Comparison of ENCODE assay signal across 8 cellular contexts in the genomic region with DNA sequence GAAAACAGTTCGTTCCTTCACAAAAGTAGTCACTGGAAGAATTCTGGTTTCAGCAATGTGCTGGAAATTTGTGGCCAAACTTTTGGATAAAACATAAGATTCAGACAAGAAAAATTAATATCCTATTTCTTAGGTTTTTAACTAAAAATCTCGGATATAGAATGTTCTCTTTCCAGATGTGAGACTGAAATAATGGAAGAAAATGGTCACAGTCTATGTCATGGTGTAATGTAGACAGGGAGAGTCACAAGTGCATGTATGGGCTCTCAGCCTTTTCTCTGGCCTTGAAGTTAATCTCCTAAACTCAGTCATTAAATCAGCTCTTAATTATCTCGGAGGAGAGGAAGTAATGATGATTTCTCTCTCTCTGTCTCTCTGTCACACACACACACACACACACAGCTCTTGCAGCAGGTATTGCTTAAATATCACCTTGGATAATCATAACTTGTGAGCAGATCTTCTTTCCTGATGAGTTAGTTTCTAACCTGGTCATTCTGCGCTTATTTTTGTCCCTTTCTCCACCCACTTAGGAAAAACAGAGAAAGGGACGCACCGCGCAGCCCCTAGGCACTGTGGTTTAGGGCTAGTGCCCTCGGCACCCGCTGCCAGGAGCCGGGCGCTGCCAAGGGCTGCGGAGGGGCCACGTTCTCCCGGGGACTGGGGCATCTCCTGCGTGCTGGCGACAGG. TPM values are rescaled to one million over a fixed set of nuclear protein-coding genes. Genes with fewer than 3 reads are reported as not detected.
DNase-seq lines count a peak whose midpoint lies in the region; ATAC-seq and TF ChIP-seq lines count a peak whose summit lies in the region.

No MANE protein-coding gene starts in this region.

- H3K4me2 ChIP-seq in PC-9, result peak overlapping the region; percentile 86

- DNase-seq in PC-9 (peak in 1 of 2 experiments; percentile 36), epithelial cell of esophagus (ENCODE audit: low read depth) (peak; percentile 50), NCI-H446 (lab: John Stamatoyannopoulos, UW) (no peak), HUDEP-2 (lab: John Stamatoyannopoulos, UW; ENCODE audit: unreplicated experiment in 76 of 76) (no peak), NCI-H2171 (lab: John Stamatoyannopoulos, UW) (no peak)

- BruUV-seq in PC-9 (replicated peaks; lab: Mats Ljungman, UMichigan), result TSS peak; percentile 59

- intact Hi-C loops in PC-9 (cut with micrococcal nuclease; ENCODE audit: unreplicated experiment), result loop anchor here (1.0 to 5.0 kb wide), 5 partner anchors 40 to 374 kb away; a partner anchor contains a TSS

- ATAC-seq in GM21717 (IDR thresholded peaks at IDR 0.05; ENCODE audit: unreplicated experiment), result peak; percentile 3
- no peak for ATAC-seq in HG03520 (IDR thresholded peaks at IDR 0.05; ENCODE audit: unreplicated experiment)

- H3K4me1 Mint-ChIP-seq in nephron, result peaks cover 9% of the 10 kb centered on the region

- H2AFZ ChIP-seq in PC-9, result peak overlapping the region; percentile 76

- no peaks in the 10 kb centered on the region for H3K36me3 Mint-ChIP-seq in nephron (ENCODE audit: low read depth)

- peaks cover 13% of the 10 kb centered on the region for H3K36me3 ChIP-seq in PC-9 (ENCODE audit: low read depth)

- peaks cover 67% of the 10 kb centered on the region for H3K27me3 Mint-ChIP-seq in nephron (ENCODE audit: low read depth)

- no peaks in the 10 kb centered on the region for H3K9me2 ChIP-seq in PC-9 (ENCODE audit: insufficient read depth)

- peak overlapping the region in 2 of 3 experiments; percentile 7 to 38 for H3K27ac Mint-ChIP-seq in nephron

- no peaks in the 10 kb centered on the region for H3K27me3 ChIP-seq in PC-9 (ENCODE audit: insufficient read depth, low read depth)

- peaks cover 43% of the 10 kb centered on the region for H3K79me2 ChIP-seq in PC-9 (ENCODE audit: low read depth)

- TF ChIP-seq CTCF in PC-9 (conservative IDR thresholded peaks at IDR 0.05) (no peak), epithelial cell of esophagus (IDR thresholded peaks at IDR 0.05; ENCODE audit: insufficient read depth, low read depth, low read length, missing control alignments) (no peak), nephron (IDR thresholded peaks at IDR 0.05; ENCODE audit: unreplicated experiment in 3 of 3) (no peak)

- no peaks in the 10 kb centered on the region for H4K20me1 ChIP-seq in PC-9 (ENCODE audit: insufficient read depth)

- H3K4me1 ChIP-seq in PC-9 (replicated peaks; ENCODE audit: insufficient read depth), result peaks cover 73% of the 10 kb centered on the region

- peaks cover 15% of the 10 kb centered on the region for H3K9me3 Mint-ChIP-seq in nephron

- peak overlapping the region; percentile 91 for H3K4me3 ChIP-seq in PC-9
- peak overlapping the region; percentile 85 for H3K4me3 ChIP-seq in epithelial cell of esophagus (ENCODE audit: low read length)

- 0 out of 2 replicates have a peak, but pooled peaks cover 6% of the 10 kb centered on the region for H3K9me3 ChIP-seq in PC-9 (ENCODE audit: insufficient read depth, low read depth)

- CTCF ChIA-PET in PC-9 (lab: Charles Lee), result interaction anchor here (1.0 kb wide), 1 partner anchor 40 kb away, joined by 4 read pairs; no protein-coding TSS in a partner anchor

- POLR2A ChIA-PET in PC-9 (lab: Charles Lee; ENCODE audit: unreplicated experiment), result interaction anchor here (0.5 to 1.2 kb wide), 6 partner anchors 21 to 93 kb away, joined by 3 to 5 read pairs (median 3); no protein-coding TSS in a partner anchor

- peak overlapping the region; percentile 95 for H3K27ac ChIP-seq in PC-9

- H3F3A ChIP-seq in PC-9 (ENCODE audit: insufficient read depth, low read depth), result peaks cover 33% of the 10 kb centered on the region

- H3K4me3 Mint-ChIP-seq in nephron, result peak overlapping the region; percentile 72 to 80 (median 78)

RNA-seq across cellular contexts. Expression of a gene that starts 0.7 kb away (rescaled TPM):
- 24.7 and 35.8 TPM in 2 replicates for total RNA-seq in PC-9 (2021)
